In genomic region chr10:33638891-33639290, GRCh38 we compare ENCODE assay signal across 17 cellular contexts.
DNase-seq lines count a peak whose midpoint lies in the region; FAIRE-seq and TF ChIP-seq lines count a peak whose summit lies in the region.
"Had no signal": no experiment of that assay in that cellular context is flagged by ENCODE, and none has a peak within 500 bp of the region (broad histone marks: within the 10 kb centered on the region; RNA-seq: fewer than 3 reads in every experiment).

No MANE protein-coding gene starts in this region.

- H2AK5ac ChIP-seq in H1 (ENCODE audit: low read depth, low read length): no peak overlapping the region

- no peak overlapping the region for H3K56ac ChIP-seq in H1 (replicated peaks; ENCODE audit: insufficient read length, low read depth, low read length)

- no peak overlapping the region for H4K91ac ChIP-seq in H1 (replicated peaks; ENCODE audit: insufficient read length, low read length)

- CTCF ChIA-PET in mammary epithelial cell (lab: Charles Lee; ENCODE audit: low non-redundant PET) (no interaction called here), H1 (lab: Charles Lee; ENCODE audit: partially characterized antibody) (no interaction called here)

- no peak overlapping the region for H3K14ac ChIP-seq in H1 (ENCODE audit: insufficient read length)

- H3K4me3 ChIP-seq in mammary epithelial cell (replicated peaks in 1 of 3; ENCODE audit: insufficient read depth in 1 of 3, low read depth in 2 of 3, low read length in 3 of 3) (no peak overlapping the region), breast epithelium (no peak overlapping the region), H1 (ENCODE audit: extremely low read depth in 1 of 4, insufficient read depth in 2 of 4, low read depth in 3 of 4, low read length in 4 of 4) (no peak overlapping the region), tibial artery (no peak overlapping the region), esophagus squamous epithelium (no peak overlapping the region)
- H3K4me3 ChIP-seq: BLaER1 treated with 17β-estradiol and CSF1 and Interleukin-3, amounts not matched to agents 10 nM and 100 nM had no signal

- H2BK5ac ChIP-seq in H1 (ENCODE audit: low read depth, low read length): no peak overlapping the region

- H3K27ac ChIP-seq in mammary epithelial cell (ENCODE audit: insufficient read depth, low read depth, low read length) (no peak overlapping the region), breast epithelium (no peak overlapping the region), H1 (ENCODE audit: low read depth, low read length) (no peak overlapping the region), tibial artery (no peak overlapping the region), esophagus squamous epithelium (no peak overlapping the region)
- H3K27ac ChIP-seq: BLaER1 treated with 17β-estradiol and CSF1 and Interleukin-3, amounts not matched to agents 10 nM and 100 nM had no signal

- FAIRE-seq in H1 (lab: Jason Lieb, UNC): no peak
- FAIRE-seq: GM12892, GM18507 had no signal

- H2BK120ac ChIP-seq in H1 (replicated peaks; ENCODE audit: low read depth, low read length): no peak overlapping the region

- H3K79me1 ChIP-seq in H1 (ENCODE audit: low read depth, low read length): no peaks in the 10 kb centered on the region

- no TSS peak for BruUV-seq in mammary epithelial cell (replicated peaks; lab: Mats Ljungman, UMichigan)

- H2BK15ac ChIP-seq in H1 (ENCODE audit: low read length): no peak overlapping the region

- H4K20me1 ChIP-seq in mammary epithelial cell (ENCODE audit: insufficient read depth, low read length) (no peaks in the 10 kb centered on the region), H1 (replicated peaks in 1 of 2; ENCODE audit: control insufficient read depth in 1 of 2, insufficient read depth in 2 of 2, low read length in 2 of 2) (no peaks in the 10 kb centered on the region)
- H4K20me1 ChIP-seq: BLaER1 treated with 17β-estradiol and CSF1 and Interleukin-3, amounts not matched to agents 10 nM and 100 nM had no signal

- H3K23me2 ChIP-seq in H1 (ENCODE audit: low read depth, low read length): no peaks in the 10 kb centered on the region

- WGBS in mammary epithelial cell (ENCODE audit: low coverage, missing lambda C conversion rate): 97% methylated on average over 3 of the region's 3 CpGs
- WGBS in H1 (ENCODE audit: extremely low coverage in 1 of 2, insufficient coverage in 1 of 2, insufficient read length in 1 of 2, insufficient replicate concordance in 2 of 2, low coverage in 1 of 2, low lambda C conversion rate in 2 of 2, missing lambda C conversion rate in 1 of 2), 2 experiments: 66% methylated on average over 3 of the region's 3 CpGs; no CpG with 5 or more reads in 1 of the 2 experiments
- WGBS in esophagus squamous epithelium, 2 donors: 38 to 48% methylated on average over 3 of the region's 3 CpGs

- H3K9ac ChIP-seq in mammary epithelial cell (ENCODE audit: insufficient read depth, low read length) (no peak overlapping the region), H1 (replicated peaks in 1 of 4; ENCODE audit: extremely low read depth in 1 of 4, low read depth in 3 of 4, low read length in 3 of 4) (no peak overlapping the region)
- H3K9ac ChIP-seq: BLaER1 treated with 17β-estradiol and CSF1 and Interleukin-3, amounts not matched to agents 10 nM and 100 nM had no signal

- H3K4me2 ChIP-seq in mammary epithelial cell (ENCODE audit: insufficient read depth, low read depth, low read length): no peak overlapping the region
- H3K4me2 ChIP-seq in H1 (ENCODE audit: insufficient read depth in 1 of 2, low read depth in 2 of 2, low read length in 2 of 2): no peak overlapping the region

- in situ Hi-C loops in mammary epithelial cell (cut with MboI; ENCODE audit: low sequenced_read_pairs in 2 of 2): no loop called here

- H3K18ac ChIP-seq in H1 (ENCODE audit: extremely low read depth, low read length): no peak overlapping the region

- H2AFZ ChIP-seq in mammary epithelial cell (ENCODE audit: low read depth, low read length): no peak overlapping the region
- peak overlapping the region; percentile 32; the same call in 1 of the 2 replicates for H2AFZ ChIP-seq in H1 (ENCODE audit: low read length)

- no peak overlapping the region for H4K8ac ChIP-seq in H1 (ENCODE audit: extremely low read depth, insufficient read depth, low read length)

- TF ChIP-seq EP300 in H1 (IDR thresholded peaks at IDR 0.05; ENCODE audit: borderline replicate concordance in 1 of 2, low read depth in 2 of 2, low read length in 2 of 2): no peak

- TF ChIP-seq POLR2A in breast epithelium (IDR thresholded peaks at IDR 0.05) (no peak), H1 (IDR thresholded peaks at IDR 0.05; ENCODE audit: control extremely low read depth in 1 of 2, low read depth in 2 of 2, low read length in 2 of 2) (no peak), esophagus squamous epithelium (IDR thresholded peaks at IDR 0.05) (no peak)

- DNase-seq in mammary epithelial cell: peak; percentile 60
- no peak for DNase-seq in breast epithelium (ENCODE audit: low spot score in 2 of 2)
- no peak for DNase-seq in H1 (ENCODE audit: low read depth in 1 of 2, low spot score in 2 of 2)
- peak; percentile 74 for DNase-seq in kidney tubule cell (ENCODE audit: low spot score)
- DNase-seq in tibial artery: no peak
- no peak for DNase-seq in dedifferentiated amniotic fluid mesenchymal stem cell (ENCODE audit: extremely low spot score)
- DNase-seq in esophagus squamous epithelium (lab: John Stamatoyannopoulos, UW): no peak
- DNase-seq: 8988T; CD8-positive, alpha-beta T cell; DMS 273 treated with DMSO at 0.1 percent for 48 hours; DMS79; GDM1; GOT3; H9 had no signal

- TF ChIP-seq RAD21 in H1 (IDR thresholded peaks at IDR 0.05 in 1 of 2, conservative IDR thresholded peaks at IDR 0.05 in 1 of 2; ENCODE audit: low read depth in 2 of 2, low read length in 2 of 2): no peak

- TF ChIP-seq CTCF in mammary epithelial cell (conservative IDR thresholded peaks at IDR 0.05 in 1 of 2, IDR thresholded peaks at IDR 0.05 in 1 of 2; ENCODE audit: extremely low read depth in 1 of 2, insufficient read depth in 1 of 2, low read depth in 1 of 2, low read length in 2 of 2) (no peak), breast epithelium (IDR thresholded peaks at IDR 0.05) (no peak), H1 (IDR thresholded peaks at IDR 0.05; ENCODE audit: control extremely low read depth in 1 of 3, insufficient read depth in 1 of 3, low read depth in 1 of 3, low read length in 3 of 3) (no peak), tibial artery (IDR thresholded peaks at IDR 0.05) (no peak), esophagus squamous epithelium (IDR thresholded peaks at IDR 0.05) (no peak)

- H3K27me3 ChIP-seq in mammary epithelial cell (ENCODE audit: insufficient read depth, low read length) (no peaks in the 10 kb centered on the region), breast epithelium (no peaks in the 10 kb centered on the region), H1 (replicated peaks in 1 of 4; ENCODE audit: control insufficient read depth in 3 of 4, extremely low read depth in 1 of 4, insufficient read depth in 3 of 4, low read length in 3 of 4) (no peaks in the 10 kb centered on the region), tibial artery (no peaks in the 10 kb centered on the region), esophagus squamous epithelium (no peaks in the 10 kb centered on the region)
- H3K27me3 ChIP-seq: BLaER1 treated with 17β-estradiol and CSF1 and Interleukin-3, amounts not matched to agents 10 nM and 100 nM had no signal

- no peak overlapping the region for H4K5ac ChIP-seq in H1 (ENCODE audit: insufficient read length, low read depth, low read length)

- no peaks in the 10 kb centered on the region for H3K4me1 ChIP-seq in mammary epithelial cell (ENCODE audit: insufficient read depth, low read length)
- H3K4me1 ChIP-seq in breast epithelium: no peaks in the 10 kb centered on the region
- H3K4me1 ChIP-seq in H1 (replicated peaks in 1 of 4; ENCODE audit: control insufficient read depth in 3 of 4, insufficient read depth in 4 of 4, low read length in 3 of 4): no peaks in the 10 kb centered on the region
- H3K4me1 ChIP-seq in tibial artery: no peaks in the 10 kb centered on the region
- no peaks in the 10 kb centered on the region for H3K4me1 ChIP-seq in esophagus squamous epithelium

- H3K79me2 ChIP-seq in mammary epithelial cell (ENCODE audit: insufficient read depth, low read length): no peaks in the 10 kb centered on the region
- H3K79me2 ChIP-seq in H1 (ENCODE audit: control insufficient read depth in 1 of 2, insufficient read depth in 2 of 2, low read length in 2 of 2): no peaks in the 10 kb centered on the region

- H3K4ac ChIP-seq in H1 (replicated peaks; ENCODE audit: insufficient read length, low read depth, low read length): no peak overlapping the region

- H3K36me3 ChIP-seq in mammary epithelial cell (ENCODE audit: insufficient read depth, low read length): no peaks in the 10 kb centered on the region
- H3K36me3 ChIP-seq in breast epithelium: no peaks in the 10 kb centered on the region
- H3K36me3 ChIP-seq in H1 (ENCODE audit: control insufficient read depth in 2 of 4, insufficient read depth in 4 of 4, low read length in 3 of 4): no peaks in the 10 kb centered on the region
- no peaks in the 10 kb centered on the region for H3K36me3 ChIP-seq in tibial artery
- no peaks in the 10 kb centered on the region for H3K36me3 ChIP-seq in esophagus squamous epithelium
- H3K36me3 ChIP-seq: BLaER1 treated with 17β-estradiol and CSF1 and Interleukin-3, amounts not matched to agents 10 nM and 100 nM had no signal

- H2BK12ac ChIP-seq in H1 (ENCODE audit: low read depth, low read length): no peak overlapping the region

- no peak overlapping the region for H2BK20ac ChIP-seq in H1 (ENCODE audit: low read length)

- dilution Hi-C loops in mammary epithelial cell (cut with HindIII; ENCODE audit: low sequenced_read_pairs): no loop called here

- no peak overlapping the region for H3K23ac ChIP-seq in H1 (ENCODE audit: insufficient read length)

- intact Hi-C loops in mammary epithelial cell (cut with micrococcal nuclease) (no loop called here), breast epithelium (cut with DNase I; ENCODE audit: low total_unique reads) (no loop called here), tibial artery (cut with DNase I; ENCODE audit: low total_unique reads) (no loop called here), esophagus squamous epithelium (cut with DNase I) (no loop called here)

- H3K9me3 ChIP-seq in mammary epithelial cell (replicated peaks; ENCODE audit: insufficient read depth, low read length): no peaks in the 10 kb centered on the region
- H3K9me3 ChIP-seq in breast epithelium: no peaks in the 10 kb centered on the region
- no peaks in the 10 kb centered on the region for H3K9me3 ChIP-seq in H1 (ENCODE audit: insufficient read depth in 2 of 2, low read depth in 1 of 2, low read length in 1 of 2)
- H3K9me3 ChIP-seq in tibial artery: no peaks in the 10 kb centered on the region
- H3K9me3 ChIP-seq in esophagus squamous epithelium: no peaks in the 10 kb centered on the region

- POLR2A ChIA-PET in H1 (lab: Charles Lee; ENCODE audit: partially characterized antibody): no interaction called here

Comparison
In these comparisons a context has a peak if more than half of its experiments do, and no peak if none do; other contexts are left out.
1. DNase-seq: peak in mammary epithelial cell (single experiment) and kidney tubule cell (single experiment); none in breast epithelium (0 of 2), H1 (0 of 2), tibial artery (0 of 2), dedifferentiated amniotic fluid mesenchymal stem cell (single experiment) and esophagus squamous epithelium (single experiment).